14 cellular contexts compared by ENCODE assay signal in genomic region chr14:85417396-85417795, GRCh38.
DNase-seq lines count a peak whose midpoint lies in the region; ATAC-seq and TF ChIP-seq lines count a peak whose summit lies in the region.
"Had no signal": no experiment of that assay in that cellular context is flagged by ENCODE, and none has a peak within 500 bp of the region (broad histone marks: within the 10 kb centered on the region; RNA-seq: fewer than 3 reads in every experiment).

No MANE protein-coding gene starts in this region.

- TF ChIP-seq CTCF in chondrocyte (IDR thresholded peaks at IDR 0.05): no peak
- TF ChIP-seq CTCF in nephron (IDR thresholded peaks at IDR 0.05; ENCODE audit: unreplicated experiment in 3 of 3): no peak

- H3K27ac Mint-ChIP-seq in chondrocyte (ENCODE audit: unreplicated experiment): peak overlapping the region; percentile 27
- peak overlapping the region in 2 of 3 experiments; percentile 8 to 77 for H3K27ac Mint-ChIP-seq in nephron
- H3K27ac Mint-ChIP-seq: CD8-positive, alpha-beta T cell had no signal

- DNase-seq in ELR (ENCODE audit: low read depth) (peak; percentile 13), LHCN-M2 (ENCODE audit: low read depth) (peak; percentile 20), chondrocyte (ENCODE audit: low spot score) (no peak), NCI-H226 (no peak), NCI-H345 treated with DMSO at 0.1 percent for 48 hours (lab: John Stamatoyannopoulos, UW; ENCODE audit: unreplicated experiment) (no peak)
- DNase-seq: BE2C; CD8-positive, alpha-beta T cell; DND-41; NCI-H1930; NCI-H2171; NCI-H510A; SHP77 treated with DMSO at 0.1 percent for 48 hours had no signal

- H3K9me3 Mint-ChIP-seq in chondrocyte (ENCODE audit: low read depth): peaks cover 3% of the 10 kb centered on the region
- H3K9me3 Mint-ChIP-seq in nephron: no peaks in the 10 kb centered on the region
- H3K9me3 Mint-ChIP-seq: CD8-positive, alpha-beta T cell had no signal

- no peaks in the 10 kb centered on the region for H3K36me3 Mint-ChIP-seq in chondrocyte (ENCODE audit: low read depth)
- H3K36me3 Mint-ChIP-seq in nephron (ENCODE audit: low read depth): no peaks in the 10 kb centered on the region
- H3K36me3 Mint-ChIP-seq: CD8-positive, alpha-beta T cell had no signal

- H3K4me3 Mint-ChIP-seq in chondrocyte (ENCODE audit: unreplicated experiment) (no peak overlapping the region), nephron (no peak overlapping the region)
- H3K4me3 Mint-ChIP-seq: CD8-positive, alpha-beta T cell had no signal

- H3K4me1 Mint-ChIP-seq in chondrocyte (ENCODE audit: low read depth) (peaks cover 50% of the 10 kb centered on the region), nephron (peaks cover 30% of the 10 kb centered on the region)

- H3K27me3 Mint-ChIP-seq in chondrocyte (ENCODE audit: low read depth) (no peaks in the 10 kb centered on the region), nephron (ENCODE audit: low read depth) (no peaks in the 10 kb centered on the region)

- no peak for ATAC-seq in HG02571 (IDR thresholded peaks at IDR 0.05; ENCODE audit: unreplicated experiment)
- ATAC-seq: CD8-positive, alpha-beta T cell had no signal

Comparison
In these comparisons a context has a peak if more than half of its experiments do, and no peak if none do; other contexts are left out.
1. DNase-seq: peak in ELR (single experiment) and LHCN-M2 (single experiment); none in chondrocyte (single experiment), NCI-H226 (single experiment) and NCI-H345 treated with DMSO at 0.1 percent for 48 hours (single experiment).